Comparison of ENCODE assay signal across 20 cellular contexts in genomic region chr9:83403864-83404263, GRCh38.
DNase-seq lines count a peak whose midpoint lies in the region; ATAC-seq and TF ChIP-seq lines count a peak whose summit lies in the region.
"Had no signal": no experiment of that assay in that cellular context is flagged by ENCODE, and none has a peak within 500 bp of the region (broad histone marks: within the 10 kb centered on the region; RNA-seq: fewer than 3 reads in every experiment).

No MANE protein-coding gene starts in this region.

- no peak overlapping the region for H2BK120ac ChIP-seq in trophoblast cell (ENCODE audit: insufficient read depth, low read length, poor library complexity)

- no peaks in the 10 kb centered on the region for H3K4me1 Mint-ChIP-seq in CD8-positive, alpha-beta T cell (ENCODE audit: low read depth)
- H3K4me1 Mint-ChIP-seq: activated CD4-positive, alpha-beta T cell treated with anti-CD3 and anti-CD28 coated beads, Interleukin-2, amount 10 ng/mL, durations not matched to agents 7 days and 5 days had no signal

- H3K4me2 ChIP-seq in trophoblast cell (ENCODE audit: low read length) = no peak overlapping the region

- intact Hi-C loops in Panc1 (cut with micrococcal nuclease; ENCODE audit: unreplicated experiment) = no loop called here
- intact Hi-C loops in CD8-positive, alpha-beta T cell (cut with DNase I, micrococcal nuclease) = no loop called here

- WGBS in trophoblast cell (ENCODE audit: extremely low coverage, insufficient coverage, insufficient read length) = no CpG with 5 or more reads among the region's 6 CpGs

- no peak overlapping the region for H3K14ac ChIP-seq in trophoblast cell (ENCODE audit: low read length)

- H3K9me3 Mint-ChIP-seq in CD8-positive, alpha-beta T cell = peaks cover 3% of the 10 kb centered on the region
- H3K9me3 Mint-ChIP-seq: activated CD4-positive, alpha-beta T cell treated with anti-CD3 and anti-CD28 coated beads, Interleukin-2, amount 10 ng/mL, durations not matched to agents 7 days and 5 days had no signal

- ATAC-seq in Panc1 = peak; percentile 78
- ATAC-seq in CD8-positive, alpha-beta T cell = no peak
- ATAC-seq: activated T-cell treated with anti-CD3 and anti-CD28 coated beads, Interleukin-2, amount 50 U/mL, for 4 hours; foreskin keratinocyte; mucosa of descending colon had no signal

- H3K27ac Mint-ChIP-seq in CD8-positive, alpha-beta T cell = no peak overlapping the region
- H3K27ac Mint-ChIP-seq: activated CD4-positive, alpha-beta T cell treated with anti-CD3 and anti-CD28 coated beads, Interleukin-2, amount 10 ng/mL, durations not matched to agents 7 days and 5 days; CD4-positive, CD25-positive, alpha-beta regulatory T cell had no signal

- no peak overlapping the region for H3K9ac ChIP-seq in trophoblast cell (ENCODE audit: low read length)

- POLR2A ChIA-PET in BJ (lab: Charles Lee) = no interaction called here
- POLR2A ChIA-PET in Panc1 (lab: Charles Lee) = interaction anchor here (0.7 kb wide), 2 partner anchors 114 to 131 kb away, joined by 3 to 5 read pairs; no protein-coding TSS in a partner anchor
- POLR2A ChIA-PET in CD8-positive, alpha-beta T cell (lab: Charles Lee) = interaction anchor here (0.6 kb wide), 2 partner anchors 88 to 952 kb away, joined by 3 read pairs; no protein-coding TSS in a partner anchor

- H3K27ac ChIP-seq in Panc1 (ENCODE audit: low read length) (peak overlapping the region; percentile 49), trophoblast cell (ENCODE audit: low read depth, low read length) (no peak overlapping the region)
- no peak overlapping the region for H3K27ac ChIP-seq in CD8-positive, alpha-beta T cell (ENCODE audit: low read depth, low read length)
- H3K27ac ChIP-seq: foreskin keratinocyte, tibial artery had no signal

- H3K36me3 ChIP-seq in BJ (ENCODE audit: control insufficient read depth, insufficient read depth, low read length) = no peaks in the 10 kb centered on the region
- no peaks in the 10 kb centered on the region for H3K36me3 ChIP-seq in Panc1 (ENCODE audit: control insufficient read depth, insufficient read depth, low read length)
- no peaks in the 10 kb centered on the region for H3K36me3 ChIP-seq in trophoblast cell (ENCODE audit: control insufficient read depth in 1 of 2, insufficient read depth in 2 of 2, low read length in 2 of 2)
- no peaks in the 10 kb centered on the region for H3K36me3 ChIP-seq in CD8-positive, alpha-beta T cell (ENCODE audit: insufficient read depth, low read length)
- H3K36me3 ChIP-seq: tibial artery had no signal

- no peak overlapping the region for H4K91ac ChIP-seq in trophoblast cell (ENCODE audit: low read depth, low read length)

- H3K4me3 ChIP-seq in BJ (ENCODE audit: low read depth, low read length) (no peak overlapping the region), Panc1 (ENCODE audit: low read depth in 2 of 2, low read length in 2 of 2) (no peak overlapping the region), fibroblast of mammary gland (ENCODE audit: control insufficient read depth, low read depth, low read length) (no peak overlapping the region), trophoblast cell (ENCODE audit: low read depth, low read length) (no peak overlapping the region)
- no peak overlapping the region for H3K4me3 ChIP-seq in CD8-positive, alpha-beta T cell (ENCODE audit: low read depth, low read length)
- H3K4me3 ChIP-seq: mucosa of descending colon, tibial artery had no signal

- no peak overlapping the region for H4K8ac ChIP-seq in trophoblast cell (ENCODE audit: low read depth, low read length)

- CTCF ChIA-PET in BJ (lab: Yijun Ruan, JAX) (no interaction called here), Panc1 (lab: Charles Lee) (no interaction called here)
- CTCF ChIA-PET in CD8-positive, alpha-beta T cell (lab: Charles Lee) = interaction anchor here (1.1 kb wide), 1 partner anchor 73 kb away, joined by 3 read pairs; no protein-coding TSS in a partner anchor

- no peak overlapping the region for H2AK5ac ChIP-seq in trophoblast cell (ENCODE audit: low read length)

- H3K27me3 ChIP-seq in BJ (ENCODE audit: control insufficient read depth, insufficient read depth, low read length) (no peaks in the 10 kb centered on the region), Panc1 (ENCODE audit: control insufficient read depth, insufficient read depth, low read length) (no peaks in the 10 kb centered on the region), trophoblast cell (ENCODE audit: insufficient read depth, low read length) (no peaks in the 10 kb centered on the region)
- H3K27me3 ChIP-seq in CD8-positive, alpha-beta T cell (ENCODE audit: insufficient read depth, low read length) = no peaks in the 10 kb centered on the region
- H3K27me3 ChIP-seq: foreskin keratinocyte, tibial artery had no signal

- DNase-seq in BJ (ENCODE audit: low read depth) (peak; percentile 25), Panc1 (ENCODE audit: low read depth, low spot score) (no peak), fibroblast of mammary gland (ENCODE audit: low read depth) (peak; percentile 53), trophoblast cell (peak; percentile 82 to 86), NCI-H187 (lab: John Stamatoyannopoulos, UW) (no peak)
- DNase-seq in CD8-positive, alpha-beta T cell = no peak
- DNase-seq in activated naive CD4-positive, alpha-beta T cell treated with anti-CD3 and anti-CD28 coated beads, Interleukin-2, amount 50 U/mL, for 16 hours = no peak
- no peak for DNase-seq in stimulated activated CD8-positive, alpha-beta memory T cell treated with anti-CD3 and anti-CD28 coated beads, Interleukin-4, amount 100 ng/mL, for 48 hours
- DNase-seq: activated CD4-positive, alpha-beta T cell treated with anti-CD3 and anti-CD28 coated beads, Interleukin-2, amount 10 ng/mL, durations not matched to agents 7 days and 5 days; activated T-cell treated with anti-CD3 and anti-CD28 coated beads, Interleukin-2, amount 50 U/mL, for 4 hours; amniotic stem cell; CD4-positive, CD25-positive, alpha-beta regulatory T cell; foreskin keratinocyte; GOT3; Karpas-422; mucosa of descending colon; NCI-H1694 treated with DMSO at 0.1 percent for 48 hours; NCI-H748 treated with DMSO at 0.1 percent for 48 hours; posterior cingulate gyrus; tibial artery had no signal

- no peaks in the 10 kb centered on the region for H3K27me3 Mint-ChIP-seq in CD8-positive, alpha-beta T cell (ENCODE audit: low read depth)

- H2BK5ac ChIP-seq in trophoblast cell (ENCODE audit: low read depth, low read length, poor library complexity) = no peak overlapping the region

- no peaks in the 10 kb centered on the region for H3K36me3 Mint-ChIP-seq in CD8-positive, alpha-beta T cell
- H3K36me3 Mint-ChIP-seq: CD4-positive, CD25-positive, alpha-beta regulatory T cell had no signal

- TF ChIP-seq CTCF in BJ (IDR thresholded peaks at IDR 0.05; ENCODE audit: insufficient read depth, low read depth, low read length) (no peak), Panc1 (IDR thresholded peaks at IDR 0.05) (no peak), fibroblast of mammary gland (conservative IDR thresholded peaks at IDR 0.05; ENCODE audit: control insufficient read depth, insufficient read depth, low read depth, low read length) (no peak)
- TF ChIP-seq CTCF in CD8-positive, alpha-beta T cell (IDR thresholded peaks at IDR 0.05) = no peak

- no peaks in the 10 kb centered on the region for H3K79me2 ChIP-seq in trophoblast cell (ENCODE audit: control insufficient read depth, insufficient read depth, low read length, poor library complexity)

- H2BK12ac ChIP-seq in trophoblast cell (ENCODE audit: low read length) = no peak overlapping the region

- H3K79me1 ChIP-seq in trophoblast cell (ENCODE audit: low read length) = no peaks in the 10 kb centered on the region

- peaks cover 22% of the 10 kb centered on the region for H3K4me1 ChIP-seq in Panc1 (ENCODE audit: control insufficient read depth, insufficient read depth, low read length)
- no peaks in the 10 kb centered on the region for H3K4me1 ChIP-seq in trophoblast cell (ENCODE audit: control insufficient read depth in 1 of 2, insufficient read depth in 2 of 2, low read length in 2 of 2)
- H3K4me1 ChIP-seq in CD8-positive, alpha-beta T cell (ENCODE audit: insufficient read depth, low read length) = no peaks in the 10 kb centered on the region
- H3K4me1 ChIP-seq: foreskin keratinocyte had no signal

- no peak overlapping the region for H3K18ac ChIP-seq in trophoblast cell (ENCODE audit: low read length)

- no TSS peak for BruUV-seq in Panc1 (replicated peaks; lab: Mats Ljungman, UMichigan)

- no peak overlapping the region for H3K4me3 Mint-ChIP-seq in CD8-positive, alpha-beta T cell
- H3K4me3 Mint-ChIP-seq: activated CD4-positive, alpha-beta T cell treated with anti-CD3 and anti-CD28 coated beads, Interleukin-2, amount 10 ng/mL, durations not matched to agents 7 days and 5 days; activated T-cell treated with anti-CD3 and anti-CD28 coated beads, Interleukin-2, amount 50 U/mL, for 4 hours; CD4-positive, CD25-positive, alpha-beta regulatory T cell had no signal

- H2AFZ ChIP-seq in trophoblast cell (ENCODE audit: insufficient read depth, low read length, poor library complexity) = no peak overlapping the region

- in situ Hi-C loops in Panc1 (cut with HindIII; ENCODE audit: low pct_unique_long_range_greater_than_20kb, low sequenced_read_pairs) = no loop called here

- no peak overlapping the region for H3K4ac ChIP-seq in trophoblast cell (ENCODE audit: low read depth, low read length)

- no peak overlapping the region for H4K12ac ChIP-seq in trophoblast cell (ENCODE audit: low read depth, low read length)

- H3K9me3 ChIP-seq in Panc1 (ENCODE audit: control insufficient read depth, insufficient read depth, low read depth, low read length) = no peaks in the 10 kb centered on the region
- H3K9me3 ChIP-seq in trophoblast cell (ENCODE audit: insufficient read depth, low read depth, low read length) = no peaks in the 10 kb centered on the region
- H3K9me3 ChIP-seq in CD8-positive, alpha-beta T cell (ENCODE audit: low read length) = no peaks in the 10 kb centered on the region
- H3K9me3 ChIP-seq: mucosa of descending colon, tibial artery had no signal

- H3K23ac ChIP-seq in trophoblast cell (ENCODE audit: low read length) = no peak overlapping the region

Comparison
In these comparisons a context has a peak if more than half of its experiments do, and no peak if none do; other contexts are left out.
1. DNase-seq: peak in BJ (single experiment), fibroblast of mammary gland (single experiment) and trophoblast cell (2 of 2); none in Panc1 (single experiment), CD8-positive, alpha-beta T cell (0 of 7), NCI-H187 (0 of 2), activated naive CD4-positive, alpha-beta T cell treated with anti-CD3 and anti-CD28 coated beads, Interleukin-2, amount 50 U/mL, for 16 hours (single experiment) and stimulated activated CD8-positive, alpha-beta memory T cell treated with anti-CD3 and anti-CD28 coated beads, Interleukin-4, amount 100 ng/mL, for 48 hours (single experiment).